1 cellular context compared by ENCODE assay signal in genomic region chr16:77975942-77976341, GRCh38.
TF ChIP-seq lines count a peak whose summit lies in the region.

No MANE protein-coding gene starts in this region.

TF ChIP-seq in HepG2, 621 proteins besides CTCF, POLR2A, EP300 and RAD21 (continued from another document):
- TF ChIP-seq ATF2 (CRISPR knock-in tag; IDR thresholded peaks at IDR 0.05) (no peak), GATA4 (IDR thresholded peaks at IDR 0.05; ENCODE audit: borderline replicate concordance, low read depth) (no peak), ARID3A (IDR thresholded peaks at IDR 0.05; ENCODE audit: low read depth, low read length) (no peak), ZNF674 (CRISPR knock-in tag; IDR thresholded peaks at IDR 0.05; ENCODE audit: low read depth) (no peak)
